8 cellular contexts compared by ENCODE assay signal in the genomic region with DNA sequence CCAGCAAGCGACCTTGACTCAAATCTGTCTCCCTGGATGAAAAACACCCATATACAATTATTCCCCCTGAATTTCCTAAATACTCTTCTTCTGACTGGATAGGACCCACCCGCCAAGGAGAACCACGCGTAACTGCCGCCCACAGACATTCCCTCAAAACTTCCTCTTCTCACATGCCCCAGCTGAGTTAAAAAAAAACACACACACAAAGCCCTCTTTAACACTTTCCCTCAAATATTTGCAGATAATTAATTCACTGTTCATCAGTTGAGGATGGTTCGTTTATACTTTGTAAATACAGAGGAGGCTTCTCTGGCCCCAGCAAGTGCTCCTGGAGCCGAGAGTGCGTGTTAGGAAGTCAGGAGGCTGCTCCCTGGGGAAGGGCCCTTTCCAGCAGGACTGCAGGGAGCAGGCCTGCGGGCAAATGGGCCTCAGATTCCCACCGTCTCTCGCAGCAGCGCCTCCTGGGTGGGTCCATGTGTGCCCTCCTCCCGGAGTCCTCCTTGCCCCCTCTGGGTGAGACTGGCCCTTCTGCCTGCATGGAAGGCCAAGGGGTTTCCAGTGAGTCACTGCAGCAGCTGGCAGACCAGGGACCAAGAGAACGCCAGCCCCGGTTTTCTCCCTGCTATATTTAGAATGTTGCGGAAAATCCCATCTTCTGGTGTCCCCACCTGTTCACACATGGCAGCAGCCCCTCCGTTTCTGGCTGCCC. TPM values are rescaled to one million over a fixed set of nuclear protein-coding genes. Genes with fewer than 3 reads are reported as not detected.
DNase-seq lines count a peak whose midpoint lies in the region; ATAC-seq and TF ChIP-seq lines count a peak whose summit lies in the region.

No MANE protein-coding gene starts in this region.

- peaks cover 49% of the 10 kb centered on the region for H3K4me1 Mint-ChIP-seq in neural crest cell

- H3K4me3 Mint-ChIP-seq in neural crest cell: peak overlapping the region; percentile 2

- peaks cover 3% of the 10 kb centered on the region for H3K9me3 Mint-ChIP-seq in neural crest cell

- peaks cover 4% of the 10 kb centered on the region for H3K36me3 Mint-ChIP-seq in neural crest cell (ENCODE audit: low read depth)

- no peak for TF ChIP-seq CTCF in coronary artery (IDR thresholded peaks at IDR 0.05)
- TF ChIP-seq CTCF in neural crest cell (conservative IDR thresholded peaks at IDR 0.05): no peak

- H3K4me3 ChIP-seq in GM08714 (ENCODE audit: low read length): peak overlapping the region; percentile 12; the same call in 1 of the 2 replicates
- peak overlapping the region; percentile 33 for H3K4me3 ChIP-seq in coronary artery

- DNase-seq in NCI-H2171 treated with DMSO at 0.1 percent for 48 hours (lab: John Stamatoyannopoulos, UW) (peak; percentile 83), coronary artery (ENCODE audit: low spot score) (no peak), neural crest cell (ENCODE audit: low read depth, low spot score) (peak; percentile 14), SW480 (ENCODE audit: low spot score) (no peak), putamen (ENCODE audit: low spot score) (no peak)
- no peak for DNase-seq in activated CD8-positive, alpha-beta memory T cell treated with anti-CD3 and anti-CD28 coated beads for 24 hours

- peak overlapping the region; percentile 86 for H3K27ac Mint-ChIP-seq in neural crest cell (ENCODE audit: unreplicated experiment)

- H3K27me3 Mint-ChIP-seq in neural crest cell (ENCODE audit: low read depth): no peaks in the 10 kb centered on the region

- ATAC-seq in GM21447 (IDR thresholded peaks at IDR 0.05; ENCODE audit: unreplicated experiment): no peak

- H3K27ac ChIP-seq in coronary artery: peak overlapping the region; percentile 70 to 84

RNA-seq across cellular contexts. Expression of a gene that starts 46.8 kb away (rescaled TPM):
- total RNA-seq in neural crest cell: 11.3 and 13.3 TPM in 2 replicates

Comparison
In these comparisons a context has a peak if more than half of its experiments do, and no peak if none do; other contexts are left out.
1. DNase-seq: peak in NCI-H2171 treated with DMSO at 0.1 percent for 48 hours (single experiment) and neural crest cell (single experiment); none in coronary artery (single experiment), SW480 (single experiment), putamen (single experiment) and activated CD8-positive, alpha-beta memory T cell treated with anti-CD3 and anti-CD28 coated beads for 24 hours (single experiment).